Comparison of ENCODE assay signal across 23 cellular contexts in genomic region chr7:96770758-96771157, GRCh38.
"Had no signal": no experiment of that assay in that cellular context is flagged by ENCODE, and none has a peak within 500 bp of the region (broad histone marks: within the 10 kb centered on the region; RNA-seq: fewer than 3 reads in every experiment).

No MANE protein-coding gene starts in this region.

- DNase-seq: IMR-90, Karpas-422, KG1, MG63, NCI-H1092, NCI-H1105 treated with DMSO at 0.1 percent for 48 hours, NCI-H1417 treated with DMSO at 0.1 percent for 48 hours, NCI-H187 treated with DMSO at 0.1 percent for 48 hours, NCI-H2029 treated with DMSO at 0.1 percent for 48 hours, NCI-H2171, NCI-H226, NCI-H446, NCI-H510A, NCI-H524 treated with DMSO at 0.1 percent for 48 hours, NCI-H69, NCI-H774, PC-9, Peyer's patch, SIG-M5, T-cell had no signal

- H2AFZ ChIP-seq: PC-9 had no signal

- ATAC-seq: HepG2, Right ventricle myocardium inferior, T-cell had no signal

- H3K4me2 ChIP-seq: PC-9 had no signal

- H3K36me3 ChIP-seq: MG63, Peyer's patch, SJSA1 had no signal

- H3K4me3 ChIP-seq: MG63, PC-9, Peyer's patch, SJSA1 had no signal

- H3K27ac ChIP-seq: PC-9, Peyer's patch, SJSA1 had no signal

- H3K9me3 ChIP-seq: MG63, Peyer's patch, SJSA1 had no signal

- H3K27me3 ChIP-seq: MG63, Peyer's patch, SJSA1 had no signal

- H3K4me1 ChIP-seq: Peyer's patch, SJSA1 had no signal
